ENCODE assay signal across 14 cellular contexts in the genomic region with DNA sequence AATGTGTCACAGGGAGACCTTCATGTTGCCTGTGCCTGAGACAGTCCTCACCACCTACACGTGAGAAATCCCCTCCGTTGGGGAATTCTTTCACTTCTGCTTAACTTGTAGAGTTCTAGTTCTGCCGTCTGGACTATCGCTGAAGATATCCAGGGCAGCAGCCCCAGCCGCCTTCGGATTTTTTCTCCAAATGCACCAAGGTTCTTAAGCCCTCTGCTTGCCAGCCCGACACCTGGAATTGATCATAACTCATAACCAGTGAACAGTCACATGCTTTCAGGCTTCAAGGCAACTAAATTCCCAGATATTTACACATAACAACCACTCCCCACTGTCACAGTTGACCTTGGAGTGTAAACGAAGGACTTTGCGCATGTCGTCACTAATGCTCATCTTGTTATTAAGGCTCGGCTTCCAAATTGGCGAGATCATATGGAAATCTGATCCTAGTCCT.
A peak's percentile ranks its signal among the peaks of the same experiment; 100 is the strongest.
DNase-seq lines count a peak whose midpoint lies in the region; ATAC-seq and TF ChIP-seq lines count a peak whose summit lies in the region.
"Had no signal": no experiment of that assay in that cellular context is flagged by ENCODE, and none has a peak within 500 bp of the region (broad histone marks: within the 10 kb centered on the region; RNA-seq: fewer than 3 reads in every experiment).

No MANE protein-coding gene starts in this region.

- peaks cover 30 to 34% of the 10 kb centered on the region in 2 experiments for H3K4me1 ChIP-seq in trophoblast cell (ENCODE audit: control insufficient read depth in 1 of 2, insufficient read depth in 2 of 2, low read length in 2 of 2)
- no peaks in the 10 kb centered on the region for H3K4me1 ChIP-seq in endodermal cell (ENCODE audit: control insufficient read depth, insufficient read depth, low read length)

- H3K9me3 Mint-ChIP-seq in brain (no peaks in the 10 kb centered on the region), endodermal cell (no peaks in the 10 kb centered on the region)
- no peaks in the 10 kb centered on the region for H3K9me3 Mint-ChIP-seq in stimulated activated naive CD8-positive, alpha-beta T cell treated with anti-CD3 and anti-CD28 coated beads, Interleukin-15, amount 100 ng/mL, for 72 hours

- H3K4me3 Mint-ChIP-seq in brain, result no peak overlapping the region
- no peak overlapping the region for H3K4me3 Mint-ChIP-seq in stimulated activated naive CD8-positive, alpha-beta T cell treated with anti-CD3 and anti-CD28 coated beads, Interleukin-15, amount 100 ng/mL, for 72 hours
- H3K4me3 Mint-ChIP-seq in endodermal cell, result no peak overlapping the region

- no peak overlapping the region for H2BK120ac ChIP-seq in trophoblast cell (ENCODE audit: insufficient read depth, low read length, poor library complexity)

- peak overlapping the region; percentile 2 for H3K14ac ChIP-seq in trophoblast cell (ENCODE audit: low read length)

- no peak for TF ChIP-seq CTCF in brain (conservative IDR thresholded peaks at IDR 0.05)
- TF ChIP-seq CTCF in endodermal cell (conservative IDR thresholded peaks at IDR 0.05), result no peak

- H3K36me3 ChIP-seq in trophoblast cell (ENCODE audit: control insufficient read depth in 1 of 2, insufficient read depth in 2 of 2, low read length in 2 of 2), result peaks cover 50 to 62% of the 10 kb centered on the region in 2 experiments
- H3K36me3 ChIP-seq in endodermal cell (ENCODE audit: control insufficient read depth, insufficient read depth, low read length), result peaks cover 95% of the 10 kb centered on the region

- H3K4ac ChIP-seq in trophoblast cell (ENCODE audit: low read depth, low read length), result no peak overlapping the region

- H3K9ac ChIP-seq in trophoblast cell (ENCODE audit: low read length), result no peak overlapping the region
- no peak overlapping the region for H3K9ac ChIP-seq in endodermal cell (ENCODE audit: extremely low read depth, low read length, poor library complexity, severe bottlenecking)
- H3K9ac ChIP-seq: KMS-11 had no signal

- H3K4me1 Mint-ChIP-seq in brain, result peaks cover 21% of the 10 kb centered on the region
- H3K4me1 Mint-ChIP-seq in stimulated activated naive CD8-positive, alpha-beta T cell treated with anti-CD3 and anti-CD28 coated beads, Interleukin-15, amount 100 ng/mL, for 72 hours, result peaks cover 12% of the 10 kb centered on the region
- peaks cover 4% of the 10 kb centered on the region for H3K4me1 Mint-ChIP-seq in endodermal cell

- peaks cover 2% of the 10 kb centered on the region for H3K9me3 ChIP-seq in trophoblast cell (ENCODE audit: insufficient read depth, low read depth, low read length)
- H3K9me3 ChIP-seq in endodermal cell (ENCODE audit: control insufficient read depth, low read length), result no peaks in the 10 kb centered on the region

- no peak overlapping the region for H2AFZ ChIP-seq in trophoblast cell (ENCODE audit: insufficient read depth, low read length, poor library complexity)

- peaks cover 22% of the 10 kb centered on the region for H3K79me1 ChIP-seq in trophoblast cell (ENCODE audit: low read length)

- H4K8ac ChIP-seq in trophoblast cell (ENCODE audit: low read depth, low read length), result peak overlapping the region; percentile 5

- WGBS in trophoblast cell (ENCODE audit: extremely low coverage, insufficient coverage, insufficient read length), result no CpG with 5 or more reads among the region's 12 CpGs
- WGBS in endodermal cell (ENCODE audit: insufficient coverage in 1 of 2, insufficient read length in 1 of 2), 2 experiments, result 93 to 97% methylated on average over 10 to 12 of the region's 12 CpGs

- H3K4me3 ChIP-seq in trophoblast cell (ENCODE audit: low read depth, low read length) (no peak overlapping the region), endodermal cell (ENCODE audit: low read length) (no peak overlapping the region)

- H4K12ac ChIP-seq in trophoblast cell (ENCODE audit: low read depth, low read length), result no peak overlapping the region

- ATAC-seq in GM18519 (IDR thresholded peaks at IDR 0.05; ENCODE audit: low FRiP score, unreplicated experiment) (peak; percentile 68), HG02798 (IDR thresholded peaks at IDR 0.05; ENCODE audit: poor library complexity, unreplicated experiment) (peak; percentile 43)
- ATAC-seq in stimulated activated naive CD8-positive, alpha-beta T cell treated with anti-CD3 and anti-CD28 coated beads, Interleukin-15, amount 100 ng/mL, for 72 hours, result no peak
- ATAC-seq in activated CD4-positive, CD25-positive, alpha-beta regulatory T cell treated with anti-CD3 and anti-CD28 coated beads, Interleukin-2, amount 50 U/mL, for 24 hours, result no peak

- H2BK12ac ChIP-seq in trophoblast cell (ENCODE audit: low read length), result no peak overlapping the region

- no peak overlapping the region for H3K23ac ChIP-seq in trophoblast cell (ENCODE audit: low read length)

- H3K27me3 ChIP-seq in trophoblast cell (ENCODE audit: insufficient read depth, low read length) (no peaks in the 10 kb centered on the region), endodermal cell (ENCODE audit: control insufficient read depth, insufficient read depth, low read length, poor library complexity, severe bottlenecking) (no peaks in the 10 kb centered on the region)

- DNase-seq in trophoblast cell (peak; percentile 19 to 42), NCI-H1694 treated with DMSO at 0.1 percent for 48 hours (lab: John Stamatoyannopoulos, UW) (no peak), endodermal cell (no peak)
- no peak for DNase-seq in stimulated activated naive CD8-positive, alpha-beta T cell treated with anti-CD3 and anti-CD28 coated beads, Interleukin-15, amount 100 ng/mL, for 72 hours
- DNase-seq: dermis blood vessel endothelial cell; hypothalamus; NCI-H2227 treated with DMSO at 0.1 percent for 48 hours; SHP77 treated with DMSO at 0.1 percent for 48 hours; stimulated activated CD8-positive, alpha-beta memory T cell treated with anti-CD3 and anti-CD28 coated beads, Interleukin-4, amount 100 ng/mL, for 48 hours had no signal

- peak overlapping the region; percentile 98 for H3K27ac ChIP-seq in trophoblast cell (ENCODE audit: low read depth, low read length)
- H3K27ac ChIP-seq in endodermal cell (ENCODE audit: low read depth, low read length), result no peak overlapping the region
- H3K27ac ChIP-seq: KMS-11 had no signal

- H3K36me3 Mint-ChIP-seq in brain (peaks cover 23% of the 10 kb centered on the region), endodermal cell (ENCODE audit: low read depth) (peaks cover 82% of the 10 kb centered on the region)

- no peaks in the 10 kb centered on the region for H3K27me3 Mint-ChIP-seq in brain
- H3K27me3 Mint-ChIP-seq in stimulated activated naive CD8-positive, alpha-beta T cell treated with anti-CD3 and anti-CD28 coated beads, Interleukin-15, amount 100 ng/mL, for 72 hours, result peaks cover 83% of the 10 kb centered on the region
- no peaks in the 10 kb centered on the region for H3K27me3 Mint-ChIP-seq in endodermal cell (ENCODE audit: insufficient read depth)

- H2BK5ac ChIP-seq in trophoblast cell (ENCODE audit: low read depth, low read length, poor library complexity), result peak overlapping the region; percentile 95

- no peak overlapping the region for H2AK5ac ChIP-seq in trophoblast cell (ENCODE audit: low read length)

- no peak overlapping the region for H3K4me2 ChIP-seq in trophoblast cell (ENCODE audit: low read length)
- H3K4me2 ChIP-seq: KMS-11 had no signal

- H4K91ac ChIP-seq in trophoblast cell (ENCODE audit: low read depth, low read length), result peak overlapping the region; percentile 33

- peaks cover 6% of the 10 kb centered on the region for H3K79me2 ChIP-seq in trophoblast cell (ENCODE audit: control insufficient read depth, insufficient read depth, low read length, poor library complexity)

- peak overlapping the region in 3 of 5 experiments; percentile 18 to 60 (median 40) for H3K27ac Mint-ChIP-seq in brain
- H3K27ac Mint-ChIP-seq in stimulated activated naive CD8-positive, alpha-beta T cell treated with anti-CD3 and anti-CD28 coated beads, Interleukin-15, amount 100 ng/mL, for 72 hours, result no peak overlapping the region
- H3K27ac Mint-ChIP-seq in endodermal cell, result no peak overlapping the region

- H3K18ac ChIP-seq in trophoblast cell (ENCODE audit: low read length), result no peak overlapping the region

Comparison
In these comparisons a context has a peak if more than half of its experiments do, and no peak if none do; other contexts are left out.
1. ATAC-seq: peak in GM18519 (single experiment) and HG02798 (single experiment); none in stimulated activated naive CD8-positive, alpha-beta T cell treated with anti-CD3 and anti-CD28 coated beads, Interleukin-15, amount 100 ng/mL, for 72 hours (single experiment) and activated CD4-positive, CD25-positive, alpha-beta regulatory T cell treated with anti-CD3 and anti-CD28 coated beads, Interleukin-2, amount 50 U/mL, for 24 hours (0 of 2).
2. H3K27ac Mint-ChIP-seq: peak in brain (3 of 5); none in stimulated activated naive CD8-positive, alpha-beta T cell treated with anti-CD3 and anti-CD28 coated beads, Interleukin-15, amount 100 ng/mL, for 72 hours (0 of 2) and endodermal cell (single experiment).
3. DNase-seq: peak in trophoblast cell (2 of 2); none in stimulated activated naive CD8-positive, alpha-beta T cell treated with anti-CD3 and anti-CD28 coated beads, Interleukin-15, amount 100 ng/mL, for 72 hours (0 of 2), NCI-H1694 treated with DMSO at 0.1 percent for 48 hours (single experiment) and endodermal cell (single experiment).